8 cellular contexts compared by ENCODE assay signal in genomic region chr19:7871530-7872305, GRCh38. TPM values are rescaled to one million over a fixed set of nuclear protein-coding genes. Genes with fewer than 3 reads are reported as not detected.
DNase-seq lines count a peak whose midpoint lies in the region; ATAC-seq and TF ChIP-seq lines count a peak whose summit lies in the region.

No MANE protein-coding gene starts in this region.

- intact Hi-C loops in breast epithelium (cut with DNase I; ENCODE audit: low total_unique reads): no loop called here

- ATAC-seq in GM21447 (IDR thresholded peaks at IDR 0.05; ENCODE audit: unreplicated experiment): no peak

- TF ChIP-seq CTCF in GM12864 (IDR thresholded peaks at IDR 0.05; ENCODE audit: low read depth, low read length, missing control alignments) (no peak), WI38 (IDR thresholded peaks at IDR 0.05; ENCODE audit: low read depth, low read length) (no peak), breast epithelium (IDR thresholded peaks at IDR 0.05) (no peak)

- H3K36me3 ChIP-seq in breast epithelium: no peaks in the 10 kb centered on the region

- TF ChIP-seq POLR2A in breast epithelium (IDR thresholded peaks at IDR 0.05): no peak

- H3K27ac ChIP-seq in breast epithelium: peak overlapping the region; percentile 28 to 52

- peak; percentile 63 for DNase-seq in GM12864 (ENCODE audit: low read depth)
- peak; percentile 58 for DNase-seq in NCI-H2107 treated with DMSO at 0.1 percent for 48 hours (lab: John Stamatoyannopoulos, UW; ENCODE audit: unreplicated experiment)
- peak; percentile 93 to 97 for DNase-seq in breast epithelium (ENCODE audit: low spot score in 2 of 2)
- peak; percentile 55 for DNase-seq in inferior parietal cortex (ENCODE audit: extremely low spot score)
- peak; percentile 69 for DNase-seq in stimulated activated CD4-positive, alpha-beta T cell treated with anti-CD3 and anti-CD28 coated beads, Interleukin-12 subunit alpha, Interleukin-12 subunit beta, amount 100 ng/mL, for 4 hours
- DNase-seq in NCI-H1092 (lab: John Stamatoyannopoulos, UW): no peak

- H3K27me3 ChIP-seq in breast epithelium: peaks cover 5 to 20% of the 10 kb centered on the region in 2 donors

- H3K4me3 ChIP-seq in GM12864 (ENCODE audit: low read depth, low read length): no peak overlapping the region
- H3K4me3 ChIP-seq in WI38 (ENCODE audit: low read depth, low read length): peak overlapping the region; percentile 26
- peak overlapping the region in 2 of 3 donors; percentile 36 to 54 for H3K4me3 ChIP-seq in breast epithelium

- peaks cover 0 to 8% of the 10 kb centered on the region in 2 donors for H3K4me1 ChIP-seq in breast epithelium

- H3K9me3 ChIP-seq in breast epithelium: no peaks in the 10 kb centered on the region

RNA-seq across cellular contexts. Expression of gene PRR36, which starts 2.5 kb away (rescaled TPM):
- 1 to 10 TPM in 1 of 3 donors, under 1 TPM in 1, not detected in 1; 0.59 to 2.0 TPM for total RNA-seq in breast epithelium

RNA-seq across cellular contexts. Expression of gene LRRC8E, which starts 16.6 kb away (rescaled TPM):
- 10 to 100 TPM in 1 of 3 donors, 1 to 10 TPM in 2; 1.4 to 15.1 (median 6.6) TPM for total RNA-seq in breast epithelium

RNA-seq across cellular contexts. Expression of gene MAP2K7, which starts 32.0 kb away (rescaled TPM):
- 10 to 100 TPM; 13.3 to 17.1 (median 13.8) TPM for total RNA-seq in breast epithelium

RNA-seq across cellular contexts. Expression of gene EVI5L, which starts 41.7 kb away (rescaled TPM):
- 10 to 100 TPM in 1 of 3 donors, 1 to 10 TPM in 2; 7.5 to 12.5 (median 9.2) TPM for total RNA-seq in breast epithelium

RNA-seq across cellular contexts. Expression of gene TGFBR3L, which starts 42.9 kb away (rescaled TPM):
- 1 to 10 TPM in 1 of 3 donors, not detected in 2; 2.3 TPM for total RNA-seq in breast epithelium
